1 cellular context compared by ENCODE assay signal in genomic region chr19:40420766-40421467, GRCh38.
TF ChIP-seq lines count a peak whose summit lies in the region.

No MANE protein-coding gene starts in this region.

TF ChIP-seq in HepG2, 621 proteins besides CTCF, POLR2A, EP300 and RAD21 (continued from another document and continues in another):
- TF ChIP-seq ZNF770 (CRISPR knock-in tag; IDR thresholded peaks at IDR 0.05) (peak; percentile 49), CBX1 (IDR thresholded peaks at IDR 0.05; ENCODE audit: low read depth) (peak; percentile 56), THRA (CRISPR knock-in tag; IDR thresholded peaks at IDR 0.05; ENCODE audit: borderline replicate concordance) (0 out of 2 replicates have a peak, but pooled peaks have one; percentile 11), ZNF781 (CRISPR knock-in tag; IDR thresholded peaks at IDR 0.05; ENCODE audit: borderline replicate concordance, not compliant biosample characterization) (no peak), RNF2 (conservative IDR thresholded peaks at IDR 0.05; ENCODE audit: low read depth) (0 out of 2 replicates have a peak, but pooled peaks have one; percentile 42), MED8 (CRISPR knock-in tag; IDR thresholded peaks at IDR 0.05; ENCODE audit: insufficient replicate concordance) (peak; percentile 83), ZNF572 (CRISPR knock-in tag; IDR thresholded peaks at IDR 0.05) (no peak), ZBTB20 (CRISPR knock-in tag; IDR thresholded peaks at IDR 0.05; ENCODE audit: borderline replicate concordance, low read depth) (0 out of 2 replicates have a peak, but pooled peaks have one; percentile 42), ZNF652 (CRISPR knock-in tag; IDR thresholded peaks at IDR 0.05; ENCODE audit: borderline replicate concordance, low read depth) (no peak), ZNF747 (CRISPR knock-in tag; IDR thresholded peaks at IDR 0.05; ENCODE audit: borderline replicate concordance) (peak; percentile 82; the same call in 1 of the 2 replicates), MAFG (CRISPR knock-in tag; IDR thresholded peaks at IDR 0.05) (no peak), KLF11 (CRISPR knock-in tag; IDR thresholded peaks at IDR 0.05) (no peak; the same call in 1 of the 2 replicates), ZNF574 (CRISPR knock-in tag; IDR thresholded peaks at IDR 0.05) (peak; percentile 57; the same call in 1 of the 2 replicates), ZNF83 (CRISPR knock-in tag; IDR thresholded peaks at IDR 0.05; ENCODE audit: borderline replicate concordance) (no peak), ZEB1 (IDR thresholded peaks at IDR 0.05; ENCODE audit: insufficient replicate concordance, low read depth) (no peak), DMTF1 (CRISPR knock-in tag; IDR thresholded peaks at IDR 0.05) (no peak), FOXP4 (CRISPR knock-in tag; IDR thresholded peaks at IDR 0.05) (peak; percentile 53; the same call in 1 of the 2 replicates), ZBTB49 (CRISPR knock-in tag; IDR thresholded peaks at IDR 0.05; ENCODE audit: borderline replicate concordance) (no peak), ZNF329 (CRISPR knock-in tag; IDR thresholded peaks at IDR 0.05; ENCODE audit: low read depth) (peak; percentile 61), SP4 (CRISPR knock-in tag; IDR thresholded peaks at IDR 0.05) (peak; percentile 86), SMARCC2 (IDR thresholded peaks at IDR 0.05) (no peak), TEAD3 (CRISPR knock-in tag; optimal IDR thresholded peaks at IDR 0.05; ENCODE audit: borderline replicate concordance) (peak; percentile 99), SALL1 (CRISPR knock-in tag; IDR thresholded peaks at IDR 0.05) (peak; percentile 82), ZFP36 (IDR thresholded peaks at IDR 0.05; ENCODE audit: borderline replicate concordance, low read depth, low read length, partially characterized antibody) (peak; percentile 77), ZNF720 (CRISPR knock-in tag; IDR thresholded peaks at IDR 0.05) (no peak), MTERF4 (CRISPR knock-in tag; IDR thresholded peaks at IDR 0.05) (peak; percentile 91; the same call in 1 of the 2 replicates), ZNF598 (CRISPR knock-in tag; IDR thresholded peaks at IDR 0.05; ENCODE audit: borderline replicate concordance) (peak; percentile 92; the same call in 1 of the 2 replicates), ARNT (IDR thresholded peaks at IDR 0.05) (no peak), ATAD3A (CRISPR knock-in tag; IDR thresholded peaks at IDR 0.05) (no peak), ZFAT (CRISPR knock-in tag; conservative IDR thresholded peaks at IDR 0.05) (0 out of 2 replicates have a peak, but pooled peaks have one; percentile 19), KLF16 (CRISPR knock-in tag; IDR thresholded peaks at IDR 0.05) (peak in 1 of 2 experiments; percentile 60; a peak in 1 of 4 replicates), ZSCAN22 (CRISPR knock-in tag; IDR thresholded peaks at IDR 0.05) (no peak), HCFC1 (IDR thresholded peaks at IDR 0.05; ENCODE audit: low read depth, low read length) (no peak), KLF15 (CRISPR knock-in tag; IDR thresholded peaks at IDR 0.05; ENCODE audit: borderline replicate concordance) (no peak; the same call in 1 of the 2 replicates), ZNF512 (CRISPR knock-in tag; IDR thresholded peaks at IDR 0.05) (no peak), TBL1XR1 (IDR thresholded peaks at IDR 0.05; ENCODE audit: borderline replicate concordance, low read length, partially characterized antibody) (peak; percentile 46), MAF1 (CRISPR knock-in tag; IDR thresholded peaks at IDR 0.05; ENCODE audit: borderline replicate concordance) (no peak), ZSCAN21 (CRISPR knock-in tag; IDR thresholded peaks at IDR 0.05; ENCODE audit: borderline replicate concordance) (peak; percentile 57; the same call in 1 of the 2 replicates), ZNF234 (CRISPR knock-in tag; conservative IDR thresholded peaks at IDR 0.05) (no peak), ZNF549 (CRISPR knock-in tag; IDR thresholded peaks at IDR 0.05) (no peak), MATR3 (CRISPR knock-in tag; IDR thresholded peaks at IDR 0.05) (no peak), TGIF2 (CRISPR knock-in tag; IDR thresholded peaks at IDR 0.05) (peak; percentile 75; the same call in 1 of the 2 replicates), SSRP1 (CRISPR knock-in tag; IDR thresholded peaks at IDR 0.05) (no peak), ZNF460 (CRISPR knock-in tag; IDR thresholded peaks at IDR 0.05; ENCODE audit: borderline replicate concordance) (peak; percentile 36; the same call in 1 of the 2 replicates), KDM5B (CRISPR knock-in tag; IDR thresholded peaks at IDR 0.05; ENCODE audit: borderline replicate concordance) (peak; percentile 87), TRIM22 (IDR thresholded peaks at IDR 0.05) (no peak), ZNF768 (CRISPR knock-in tag; IDR thresholded peaks at IDR 0.05) (peak; percentile 82; the same call in 1 of the 2 replicates), HDAC1 (CRISPR knock-in tag; IDR thresholded peaks at IDR 0.05) (peak; percentile 89), ZNF44 (CRISPR knock-in tag; IDR thresholded peaks at IDR 0.05) (peak; percentile 77; the same call in 1 of the 2 replicates), HOXD1 (CRISPR knock-in tag; IDR thresholded peaks at IDR 0.05) (peak; percentile 73), NR2C2 (CRISPR knock-in tag; IDR thresholded peaks at IDR 0.05; ENCODE audit: borderline replicate concordance) (no peak), ZNF570 (CRISPR knock-in tag; IDR thresholded peaks at IDR 0.05; ENCODE audit: borderline replicate concordance) (no peak)
